Comparison of ENCODE assay signal across 8 cellular contexts in genomic region chr19:34501339-34502320, GRCh38. TPM values are rescaled to one million over a fixed set of nuclear protein-coding genes. Genes with fewer than 3 reads are reported as not detected.
DNase-seq lines count a peak whose midpoint lies in the region; ATAC-seq and TF ChIP-seq lines count a peak whose summit lies in the region.

No MANE protein-coding gene starts in this region.

- CTCF ChIA-PET in activated CD8-positive, alpha-beta T cell treated with anti-CD3 and anti-CD28 coated beads, Interleukin-2, amount 10 ng/mL, durations not matched to agents 7 days and 5 days (lab: Charles Lee) = interaction anchor here (0.8 to 1.1 kb wide), 3 partner anchors 16 to 210 kb away, joined by 3 read pairs; no protein-coding TSS in a partner anchor

- H3K4me1 Mint-ChIP-seq in activated CD8-positive, alpha-beta T cell treated with anti-CD3 and anti-CD28 coated beads, Interleukin-2, amount 10 ng/mL, durations not matched to agents 7 days and 5 days (ENCODE audit: low read depth) = peaks cover 11% of the 10 kb centered on the region
- H3K4me1 Mint-ChIP-seq in memory B cell = peaks cover 4% of the 10 kb centered on the region

- no peaks in the 10 kb centered on the region for H3K36me3 Mint-ChIP-seq in activated CD8-positive, alpha-beta T cell treated with anti-CD3 and anti-CD28 coated beads, Interleukin-2, amount 10 ng/mL, durations not matched to agents 7 days and 5 days (ENCODE audit: low read depth)
- no peaks in the 10 kb centered on the region for H3K36me3 Mint-ChIP-seq in memory B cell

- H3K27me3 Mint-ChIP-seq in activated CD8-positive, alpha-beta T cell treated with anti-CD3 and anti-CD28 coated beads, Interleukin-2, amount 10 ng/mL, durations not matched to agents 7 days and 5 days (ENCODE audit: low read depth) = no peaks in the 10 kb centered on the region
- H3K27me3 Mint-ChIP-seq in memory B cell = peaks cover 8% of the 10 kb centered on the region

- no peak overlapping the region for H3K27ac ChIP-seq in C4-2B

- TF ChIP-seq CTCF in C4-2B (conservative IDR thresholded peaks at IDR 0.05) = peak; percentile 100

- H3K9me3 Mint-ChIP-seq in activated CD8-positive, alpha-beta T cell treated with anti-CD3 and anti-CD28 coated beads, Interleukin-2, amount 10 ng/mL, durations not matched to agents 7 days and 5 days (ENCODE audit: insufficient read depth) = no peaks in the 10 kb centered on the region
- H3K9me3 Mint-ChIP-seq in memory B cell = no peaks in the 10 kb centered on the region

- ATAC-seq in GM19395 (IDR thresholded peaks at IDR 0.05; ENCODE audit: unreplicated experiment) (peak; percentile 85), memory B cell (ENCODE audit: low read depth) (peak; percentile 49)
- ATAC-seq in activated CD8-positive, alpha-beta T cell treated with anti-CD3 and anti-CD28 coated beads, Interleukin-2, amount 10 ng/mL, durations not matched to agents 7 days and 5 days = peak; percentile 92

- no peak overlapping the region for H3K27ac Mint-ChIP-seq in activated CD8-positive, alpha-beta T cell treated with anti-CD3 and anti-CD28 coated beads, Interleukin-2, amount 10 ng/mL, durations not matched to agents 7 days and 5 days
- H3K27ac Mint-ChIP-seq in memory B cell = no peak overlapping the region

- H3K4me3 Mint-ChIP-seq in activated CD8-positive, alpha-beta T cell treated with anti-CD3 and anti-CD28 coated beads, Interleukin-2, amount 10 ng/mL, durations not matched to agents 7 days and 5 days = no peak overlapping the region
- peak overlapping the region; percentile 61 for H3K4me3 Mint-ChIP-seq in memory B cell

- POLR2A ChIA-PET in activated CD8-positive, alpha-beta T cell treated with anti-CD3 and anti-CD28 coated beads, Interleukin-2, amount 10 ng/mL, durations not matched to agents 7 days and 5 days (lab: Charles Lee) = no interaction called here

- DNase-seq in HS-5 (ENCODE audit: low read depth) = peak; percentile 18
- DNase-seq in NCI-H82 treated with DMSO at 0.1 percent for 48 hours (lab: John Stamatoyannopoulos, UW; ENCODE audit: unreplicated experiment) = peak; percentile 73
- DNase-seq in activated CD8-positive, alpha-beta T cell treated with anti-CD3 and anti-CD28 coated beads, Interleukin-2, amount 10 ng/mL, durations not matched to agents 7 days and 5 days = peak; percentile 87
- DNase-seq in effector CD8-positive, alpha-beta T cell (lab: John Stamatoyannopoulos, UW) = peak; percentile 69
- DNase-seq in memory B cell (ENCODE audit: low spot score in 2 of 2) = peak; percentile 85 to 95
- peak; percentile 86 for DNase-seq in stimulated activated CD8-positive, alpha-beta memory T cell treated with anti-CD3 and anti-CD28 coated beads, Interleukin-15, amount 100 ng/mL, for 24 hours (ENCODE audit: low read depth)

RNA-seq across cellular contexts. Expression of gene WTIP, which starts 20.1 kb away (rescaled TPM):
- total RNA-seq in activated CD8-positive, alpha-beta T cell treated with anti-CD3 and anti-CD28 coated beads, Interleukin-2, amount 10 ng/mL, durations not matched to agents 7 days and 5 days = 1 to 10 TPM in 1 of 2 experiments, under 1 TPM in 1; 0.68 to 1.2 TPM

Comparison
In these comparisons a context has a peak if more than half of its experiments do, and no peak if none do; other contexts are left out.
1. DNase-seq: peak in every context shown above with its lines; median percentile 90 in memory B cell; 87 in activated CD8-positive, alpha-beta T cell treated with anti-CD3 and anti-CD28 coated beads, Interleukin-2, amount 10 ng/mL, durations not matched to agents 7 days and 5 days; 86 in stimulated activated CD8-positive, alpha-beta memory T cell treated with anti-CD3 and anti-CD28 coated beads, Interleukin-15, amount 100 ng/mL, for 24 hours; 73 in NCI-H82 treated with DMSO at 0.1 percent for 48 hours; 69 in effector CD8-positive, alpha-beta T cell; 18 in HS-5.